In genomic region chr4:22345678-22346077, GRCh38 we compare ENCODE assay signal across 15 cellular contexts.
DNase-seq lines count a peak whose midpoint lies in the region; ATAC-seq lines count a peak whose summit lies in the region.
"Had no signal": no experiment of that assay in that cellular context is flagged by ENCODE, and none has a peak within 500 bp of the region (broad histone marks: within the 10 kb centered on the region; RNA-seq: fewer than 3 reads in every experiment).

No MANE protein-coding gene starts in this region.

- no peak for DNase-seq in Right ventricle myocardium superior
- DNase-seq in cardiac septum (ENCODE audit: low spot score): no peak
- DNase-seq in NCI-H69 (lab: John Stamatoyannopoulos, UW): peak; percentile 1
- DNase-seq in left ventricle myocardium superior: no peak
- peak; percentile 65 for DNase-seq in superior temporal gyrus (ENCODE audit: extremely low spot score)
- DNase-seq in stimulated activated naive CD8-positive, alpha-beta T cell treated with anti-CD3 and anti-CD28 coated beads, Interleukin-15, Interleukin-2, amounts not matched to agents 100 U/mL and 50 U/mL, for 24 hours: no peak
- no peak for DNase-seq in NCI-H1436 treated with DMSO at 0.1 percent for 48 hours (lab: John Stamatoyannopoulos, UW)
- DNase-seq: C1 segment of cervical spinal cord; CD8-positive, alpha-beta memory T cell; KG1; NCI-H1436; NCI-H226; NCI-H526 had no signal

- peak; percentile 65 for ATAC-seq in Right ventricle myocardium superior (ENCODE audit: poor library complexity)
- ATAC-seq in left ventricle myocardium superior: peak; percentile 67
- ATAC-seq in stimulated activated naive CD8-positive, alpha-beta T cell treated with anti-CD3 and anti-CD28 coated beads, Interleukin-15, Interleukin-2, amounts not matched to agents 100 U/mL and 50 U/mL, for 24 hours: no peak
- ATAC-seq in HG03280 (IDR thresholded peaks at IDR 0.05; ENCODE audit: unreplicated experiment): no peak
- ATAC-seq: Panc1 had no signal

- intact Hi-C loops in Right ventricle myocardium superior (cut with DNase I): no loop called here
- intact Hi-C loops in cardiac septum (cut with DNase I): no loop called here
- intact Hi-C loops in left ventricle myocardium superior (cut with micrococcal nuclease): no loop called here

Comparison
In these comparisons a context has a peak if more than half of its experiments do, and no peak if none do; other contexts are left out.
1. ATAC-seq: peak in Right ventricle myocardium superior (single experiment) and left ventricle myocardium superior (single experiment); none in stimulated activated naive CD8-positive, alpha-beta T cell treated with anti-CD3 and anti-CD28 coated beads, Interleukin-15, Interleukin-2, amounts not matched to agents 100 U/mL and 50 U/mL, for 24 hours (single experiment) and HG03280 (single experiment).
2. DNase-seq: peak in NCI-H69 (single experiment) and superior temporal gyrus (single experiment); none in Right ventricle myocardium superior (single experiment), cardiac septum (single experiment), left ventricle myocardium superior (single experiment), stimulated activated naive CD8-positive, alpha-beta T cell treated with anti-CD3 and anti-CD28 coated beads, Interleukin-15, Interleukin-2, amounts not matched to agents 100 U/mL and 50 U/mL, for 24 hours (single experiment) and NCI-H1436 treated with DMSO at 0.1 percent for 48 hours (single experiment).